10 cellular contexts compared by ENCODE assay signal in genomic region chr1:84146375-84147032, GRCh38. TPM values are rescaled to one million over a fixed set of nuclear protein-coding genes. Genes with fewer than 3 reads are reported as not detected.
DNase-seq lines count a peak whose midpoint lies in the region; ATAC-seq, FAIRE-seq and TF ChIP-seq lines count a peak whose summit lies in the region.
"Had no signal": no experiment of that assay in that cellular context is flagged by ENCODE, and none has a peak within 500 bp of the region (broad histone marks: within the 10 kb centered on the region; RNA-seq: fewer than 3 reads in every experiment).

No MANE protein-coding gene starts in this region.

- H3K36me3 ChIP-seq in neural progenitor cell (no peaks in the 10 kb centered on the region), adrenal gland (replicated peaks in 1 of 2) (no peaks in the 10 kb centered on the region)

- WGBS in adrenal gland, 4 donors = 64 to 74% (median 71%) methylated on average over 4 of the region's 4 CpGs

- no peak overlapping the region for H3K4me2 ChIP-seq in neural progenitor cell

- intact Hi-C loops in adrenal gland (cut with DNase I) = no loop called here

- FAIRE-seq in HTR-8/SVneo (lab: Jason Lieb, UNC) = no peak

- no peaks in the 10 kb centered on the region for H3K27me3 ChIP-seq in neural progenitor cell
- H3K27me3 ChIP-seq in adrenal gland = no peaks in the 10 kb centered on the region

- peak in 1 of 2 donors; percentile 31 for ATAC-seq in naive thymus-derived CD8-positive, alpha-beta T cell
- no peak for ATAC-seq in GM21737 (IDR thresholded peaks at IDR 0.05; ENCODE audit: unreplicated experiment)

- DNase-seq in Daoy (ENCODE audit: low read depth) (peak; percentile 25), HTR-8/SVneo (ENCODE audit: insufficient read length, low spot score) (peak; percentile 14), amniotic stem cell (lab: John Stamatoyannopoulos, UW) (peak; percentile 7), amygdala (lab: John Stamatoyannopoulos, UW) (no peak), neural progenitor cell (ENCODE audit: low spot score) (no peak), adrenal gland (no peak)
- DNase-seq in naive thymus-derived CD8-positive, alpha-beta T cell = no peak
- DNase-seq: NCI-H146 had no signal

- POLR2A ChIA-PET in naive thymus-derived CD8-positive, alpha-beta T cell (lab: Charles Lee) = interaction anchor here (0.7 to 3.7 kb wide), 3 partner anchors 17 to 359 kb away, joined by 3 to 68 read pairs (median 14); partner anchors contain the start of genes GNG5 and SPATA1

- no peak overlapping the region for H2AFZ ChIP-seq in neural progenitor cell (replicated peaks)

- peaks cover 20 to 73% (median 44%) of the 10 kb centered on the region in 4 donors for H3K4me1 Mint-ChIP-seq in naive thymus-derived CD8-positive, alpha-beta T cell
- H3K4me1 Mint-ChIP-seq in neural progenitor cell = no peaks in the 10 kb centered on the region

- no peak for TF ChIP-seq CTCF in neural progenitor cell (IDR thresholded peaks at IDR 0.05)
- no peak for TF ChIP-seq CTCF in adrenal gland (IDR thresholded peaks at IDR 0.05)

- H3K9me3 Mint-ChIP-seq in naive thymus-derived CD8-positive, alpha-beta T cell = peaks cover 0 to 3% (median 0%) of the 10 kb centered on the region in 9 donors
- H3K9me3 Mint-ChIP-seq in neural progenitor cell = no peaks in the 10 kb centered on the region

- no peak overlapping the region for H3K4me3 ChIP-seq in neural progenitor cell
- no peak overlapping the region for H3K4me3 ChIP-seq in adrenal gland
- H3K4me3 ChIP-seq: lung had no signal

- peak overlapping the region; percentile 53 to 100 (median 97) for H3K27ac Mint-ChIP-seq in naive thymus-derived CD8-positive, alpha-beta T cell
- H3K27ac Mint-ChIP-seq in neural progenitor cell = no peak overlapping the region

- H3K36me3 Mint-ChIP-seq in naive thymus-derived CD8-positive, alpha-beta T cell = peaks cover 9 to 16% (median 12%) of the 10 kb centered on the region in 3 donors
- no peaks in the 10 kb centered on the region for H3K36me3 Mint-ChIP-seq in neural progenitor cell

- H3K27ac ChIP-seq in neural progenitor cell (no peak overlapping the region), adrenal gland (no peak overlapping the region)

- H3K79me2 ChIP-seq in neural progenitor cell (ENCODE audit: low read depth) = no peaks in the 10 kb centered on the region

- H3K9ac ChIP-seq in neural progenitor cell = no peak overlapping the region

- H3K4me1 ChIP-seq in neural progenitor cell (no peaks in the 10 kb centered on the region), adrenal gland (replicated peaks in 1 of 2) (peaks cover 0 to 17% of the 10 kb centered on the region in 2 donors)

- H3K9me3 ChIP-seq in neural progenitor cell (ENCODE audit: low read depth) (no peaks in the 10 kb centered on the region), adrenal gland (replicated peaks in 1 of 3) (no peaks in the 10 kb centered on the region)

- no peak for TF ChIP-seq POLR2A in adrenal gland (IDR thresholded peaks at IDR 0.05)

- no peaks in the 10 kb centered on the region for H3F3A ChIP-seq in neural progenitor cell (ENCODE audit: low read depth)

- H4K20me1 ChIP-seq in neural progenitor cell (ENCODE audit: low read depth) = no peaks in the 10 kb centered on the region

- H3K27me3 Mint-ChIP-seq in naive thymus-derived CD8-positive, alpha-beta T cell = no peaks in the 10 kb centered on the region
- H3K27me3 Mint-ChIP-seq in neural progenitor cell (ENCODE audit: insufficient read depth, low read depth) = no peaks in the 10 kb centered on the region

- peak overlapping the region; percentile 90 to 99 (median 96) for H3K4me3 Mint-ChIP-seq in naive thymus-derived CD8-positive, alpha-beta T cell
- no peak overlapping the region for H3K4me3 Mint-ChIP-seq in neural progenitor cell

RNA-seq across cellular contexts. Expression of gene PRKACB, which starts 2.4 kb away (rescaled TPM):
- total RNA-seq in Daoy (2014; rRNA removed; shearing (Covaris generic)) = 47.3 and 47.9 TPM in 2 replicates
- 100 to 1,000 TPM; 174 to 194 TPM for total RNA-seq in naive thymus-derived CD8-positive, alpha-beta T cell
- polyA plus RNA-seq in naive thymus-derived CD8-positive, alpha-beta T cell = 100 to 1,000 TPM; 120 to 162 (median 131) TPM
- total RNA-seq in neural progenitor cell (ENCODE audit: low replicate concordance) (28.9 and 44.1 TPM in 2 replicates), adrenal gland (10 to 100 TPM in 7 of 8 donors, 1 to 10 TPM in 1; 8.5 to 58.3 (median 31.2) TPM)
- 10 to 100 TPM in 2 of 3 donors, 1 to 10 TPM in 1; 7.7 to 79.8 (median 17.4) TPM for polyA plus RNA-seq in adrenal gland

Comparison
In these comparisons a context has a peak if more than half of its experiments do, and no peak if none do; other contexts are left out.
1. DNase-seq: peak in Daoy (single experiment), HTR-8/SVneo (single experiment) and amniotic stem cell (single experiment); none in naive thymus-derived CD8-positive, alpha-beta T cell (0 of 10), amygdala (0 of 56), neural progenitor cell (single experiment) and adrenal gland (0 of 7).